1 cellular context compared by ENCODE assay signal in the genomic region with DNA sequence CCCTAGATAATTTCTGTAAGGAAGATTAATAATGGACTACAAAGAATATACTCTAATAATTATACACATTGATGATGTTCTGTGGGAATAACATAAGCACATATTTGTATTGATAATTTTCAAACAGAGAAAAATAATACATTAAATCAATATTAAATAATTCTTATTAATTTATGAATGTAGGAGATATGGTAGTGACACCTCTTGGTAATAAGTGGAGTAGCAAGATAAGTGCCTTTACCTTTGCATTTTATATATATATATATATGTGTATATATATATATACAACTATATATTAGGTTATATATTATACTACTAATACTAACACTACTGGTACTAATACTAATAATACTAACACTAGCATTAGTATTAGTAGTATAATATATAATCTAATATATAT.
TF ChIP-seq lines count a peak whose summit lies in the region.

No MANE protein-coding gene starts in this region.

TF ChIP-seq in SK-N-SH treated with all-trans-retinoic acid at 6 μM for 48 hours, 23 proteins besides CTCF, POLR2A, EP300 and RAD21 (continued from another document):
- TF ChIP-seq CSRNP3 (CRISPR knock-in tag; IDR thresholded peaks at IDR 0.05) (no peak), RARB (CRISPR knock-in tag; IDR thresholded peaks at IDR 0.05) (no peak), SNAI2 (CRISPR knock-in tag; IDR thresholded peaks at IDR 0.05) (no peak), TOX (CRISPR knock-in tag; IDR thresholded peaks at IDR 0.05; ENCODE audit: borderline replicate concordance) (no peak), ZC3H10 (CRISPR knock-in tag; IDR thresholded peaks at IDR 0.05) (no peak), ZFP3 (CRISPR knock-in tag; IDR thresholded peaks at IDR 0.05) (no peak), GLIS3 (CRISPR knock-in tag; IDR thresholded peaks at IDR 0.05) (no peak), ISL1 (CRISPR knock-in tag; IDR thresholded peaks at IDR 0.05) (no peak), CSDC2 (CRISPR knock-in tag; IDR thresholded peaks at IDR 0.05) (no peak), PPARA (CRISPR knock-in tag; IDR thresholded peaks at IDR 0.05; ENCODE audit: borderline replicate concordance) (no peak), OSR1 (CRISPR knock-in tag; IDR thresholded peaks at IDR 0.05) (no peak)
- TF ChIP-seq, protein P1, sequence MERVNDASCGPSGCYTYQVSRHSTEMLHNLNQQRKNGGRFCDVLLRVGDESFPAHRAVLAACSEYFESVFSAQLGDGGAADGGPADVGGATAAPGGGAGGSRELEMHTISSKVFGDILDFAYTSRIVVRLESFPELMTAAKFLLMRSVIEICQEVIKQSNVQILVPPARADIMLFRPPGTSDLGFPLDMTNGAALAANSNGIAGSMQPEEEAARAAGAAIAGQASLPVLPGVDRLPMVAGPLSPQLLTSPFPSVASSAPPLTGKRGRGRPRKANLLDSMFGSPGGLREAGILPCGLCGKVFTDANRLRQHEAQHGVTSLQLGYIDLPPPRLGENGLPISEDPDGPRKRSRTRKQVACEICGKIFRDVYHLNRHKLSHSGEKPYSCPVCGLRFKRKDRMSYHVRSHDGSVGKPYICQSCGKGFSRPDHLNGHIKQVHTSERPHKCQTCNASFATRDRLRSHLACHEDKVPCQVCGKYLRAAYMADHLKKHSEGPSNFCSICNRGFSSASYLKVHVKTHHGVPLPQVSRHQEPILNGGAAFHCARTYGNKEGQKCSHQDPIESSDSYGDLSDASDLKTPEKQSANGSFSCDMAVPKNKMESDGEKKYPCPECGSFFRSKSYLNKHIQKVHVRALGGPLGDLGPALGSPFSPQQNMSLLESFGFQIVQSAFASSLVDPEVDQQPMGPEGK (CRISPR knock-in tag; IDR thresholded peaks at IDR 0.05; ENCODE audit: borderline replicate concordance), result no peak
- TF ChIP-seq, protein P2, sequence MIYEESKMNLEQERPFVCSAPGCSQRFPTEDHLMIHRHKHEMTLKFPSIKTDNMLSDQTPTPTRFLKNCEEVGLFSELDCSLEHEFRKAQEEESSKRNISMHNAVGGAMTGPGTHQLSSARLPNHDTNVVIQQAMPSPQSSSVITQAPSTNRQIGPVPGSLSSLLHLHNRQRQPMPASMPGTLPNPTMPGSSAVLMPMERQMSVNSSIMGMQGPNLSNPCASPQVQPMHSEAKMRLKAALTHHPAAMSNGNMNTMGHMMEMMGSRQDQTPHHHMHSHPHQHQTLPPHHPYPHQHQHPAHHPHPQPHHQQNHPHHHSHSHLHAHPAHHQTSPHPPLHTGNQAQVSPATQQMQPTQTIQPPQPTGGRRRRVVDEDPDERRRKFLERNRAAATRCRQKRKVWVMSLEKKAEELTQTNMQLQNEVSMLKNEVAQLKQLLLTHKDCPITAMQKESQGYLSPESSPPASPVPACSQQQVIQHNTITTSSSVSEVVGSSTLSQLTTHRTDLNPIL (CRISPR knock-in tag; IDR thresholded peaks at IDR 0.05; ENCODE audit: low read depth), result no peak
